In genomic region chr7:38274493-38274892, GRCh38 we compare ENCODE assay signal across 1 cellular context.
TF ChIP-seq lines count a peak whose summit lies in the region.

No MANE protein-coding gene starts in this region.

TF ChIP-seq in IMR-90, 13 proteins besides CTCF, POLR2A, EP300 and RAD21:
- TF ChIP-seq CEBPB (IDR thresholded peaks at IDR 0.05; ENCODE audit: low read depth, low read length): no peak
TF ChIP-seq in IMR-90: peak in this region for 0.
